Comparison of ENCODE assay signal across 8 cellular contexts in the genomic region with DNA sequence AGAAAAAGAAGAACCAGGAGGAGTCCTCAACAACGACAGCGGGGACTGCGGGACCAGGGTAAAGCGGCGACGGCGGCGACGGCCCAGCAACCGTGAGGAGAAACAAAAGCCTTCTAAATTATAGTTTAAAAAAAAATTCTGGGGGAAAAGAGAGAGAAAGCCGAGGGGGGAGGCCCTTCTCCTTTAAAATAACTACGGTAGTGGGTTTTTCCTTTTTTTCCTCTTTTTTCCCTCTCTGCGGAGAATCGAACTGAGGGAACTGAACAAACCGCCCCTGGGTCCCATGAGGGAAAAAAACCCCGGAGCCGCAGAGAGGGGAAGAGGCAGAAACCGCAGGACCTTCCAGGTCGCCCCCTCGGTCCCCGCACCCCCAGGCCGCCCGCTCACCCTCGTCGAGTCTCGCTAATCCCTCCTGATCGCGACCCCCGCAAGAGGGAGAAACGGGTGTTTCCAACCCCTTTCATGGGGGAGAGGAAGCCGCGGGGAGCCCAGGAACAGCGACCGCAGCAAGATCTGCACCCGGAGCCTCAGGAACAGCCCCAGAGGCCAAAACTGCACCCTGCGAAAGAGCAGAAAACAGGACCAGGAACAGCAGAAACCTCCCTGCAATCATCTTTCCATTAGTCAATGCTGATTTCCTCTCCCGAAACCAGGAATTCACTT. TPM values are rescaled to one million over a fixed set of nuclear protein-coding genes. Genes with fewer than 3 reads are reported as not detected.
DNase-seq lines count a peak whose midpoint lies in the region; ATAC-seq and TF ChIP-seq lines count a peak whose summit lies in the region.

No MANE protein-coding gene starts in this region.

- H3K27ac Mint-ChIP-seq in activated naive CD4-positive, alpha-beta T cell treated with anti-CD3 and anti-CD28 coated beads, Interleukin-2, amount 10 ng/mL, durations not matched to agents 7 days and 5 days = peak overlapping the region; percentile 96

- peaks cover 7% of the 10 kb centered on the region for H3K4me1 ChIP-seq in right cardiac atrium (ENCODE audit: control insufficient read depth, insufficient read depth, low read length)
- peaks cover 24% of the 10 kb centered on the region for H3K4me1 ChIP-seq in skeletal muscle satellite cell (ENCODE audit: control insufficient read depth, insufficient read depth, low read length)

- under 1% methylated on average over 37 of the region's 37 CpGs for WGBS in right cardiac atrium

- peak overlapping the region; percentile 78 for H3K4me3 ChIP-seq in AG10803 (ENCODE audit: low read length)
- H3K4me3 ChIP-seq in right cardiac atrium (ENCODE audit: low read length) = peak overlapping the region; percentile 86
- H3K4me3 ChIP-seq in skeletal muscle satellite cell (ENCODE audit: low read length) = peak overlapping the region; percentile 75

- H3K27me3 ChIP-seq in right cardiac atrium (ENCODE audit: control insufficient read depth, insufficient read depth) (no peaks in the 10 kb centered on the region), skeletal muscle satellite cell (ENCODE audit: control insufficient read depth, insufficient read depth, low read length) (no peaks in the 10 kb centered on the region)

- peak overlapping the region; percentile 97 for H3K4me3 Mint-ChIP-seq in activated naive CD4-positive, alpha-beta T cell treated with anti-CD3 and anti-CD28 coated beads, Interleukin-2, amount 10 ng/mL, durations not matched to agents 7 days and 5 days

- H3K27ac ChIP-seq in right cardiac atrium (ENCODE audit: low read length) = peak overlapping the region; percentile 81

- peak in 1 of 2 donors; percentile 4 for ATAC-seq in right cardiac atrium
- ATAC-seq in GM21367 (IDR thresholded peaks at IDR 0.05; ENCODE audit: unreplicated experiment) = no peak
- ATAC-seq in HG03432 (IDR thresholded peaks at IDR 0.05; ENCODE audit: unreplicated experiment) = no peak
- no peak for ATAC-seq in GM21526 (IDR thresholded peaks at IDR 0.05; ENCODE audit: low FRiP score, unreplicated experiment)

- CTCF ChIA-PET in activated naive CD4-positive, alpha-beta T cell treated with anti-CD3 and anti-CD28 coated beads, Interleukin-2, amount 10 ng/mL, durations not matched to agents 7 days and 5 days (lab: Charles Lee) = interaction anchor here (1.0 to 1.9 kb wide), 3 partner anchors 37 to 424 kb away, joined by 3 to 7 read pairs (median 3); a partner anchor contains a TSS

- H3K27me3 Mint-ChIP-seq in activated naive CD4-positive, alpha-beta T cell treated with anti-CD3 and anti-CD28 coated beads, Interleukin-2, amount 10 ng/mL, durations not matched to agents 7 days and 5 days = peaks cover 3% of the 10 kb centered on the region

- peak overlapping the region; percentile 87 for H3K9ac ChIP-seq in skeletal muscle satellite cell (ENCODE audit: low read depth, low read length)

- H3K4me1 Mint-ChIP-seq in activated naive CD4-positive, alpha-beta T cell treated with anti-CD3 and anti-CD28 coated beads, Interleukin-2, amount 10 ng/mL, durations not matched to agents 7 days and 5 days = peaks cover 78% of the 10 kb centered on the region

- peaks cover 12% of the 10 kb centered on the region for H3K9me3 Mint-ChIP-seq in activated naive CD4-positive, alpha-beta T cell treated with anti-CD3 and anti-CD28 coated beads, Interleukin-2, amount 10 ng/mL, durations not matched to agents 7 days and 5 days

- peaks cover 24% of the 10 kb centered on the region for H3K36me3 Mint-ChIP-seq in activated naive CD4-positive, alpha-beta T cell treated with anti-CD3 and anti-CD28 coated beads, Interleukin-2, amount 10 ng/mL, durations not matched to agents 7 days and 5 days

- H3K36me3 ChIP-seq in skeletal muscle satellite cell (ENCODE audit: insufficient read depth, low read length) = no peaks in the 10 kb centered on the region

- intact Hi-C loops in right cardiac atrium (cut with DNase I) = loop anchor here in 2 of 4 donors (5.0 to 10.0 kb wide), 4 partner anchors 84 to 274 kb away; a partner anchor contains a TSS

- DNase-seq in AG10803 (ENCODE audit: low read depth) (peak; percentile 35), HK-2 (ENCODE audit: unreplicated experiment) (peak; percentile 13), right cardiac atrium (peak; percentile 35 to 75 (median 63))
- peak; percentile 43 for DNase-seq in activated naive CD4-positive, alpha-beta T cell treated with anti-CD3 and anti-CD28 coated beads, Interleukin-2, amount 10 ng/mL, durations not matched to agents 7 days and 5 days

- TF ChIP-seq CTCF in AG10803 (conservative IDR thresholded peaks at IDR 0.05; ENCODE audit: low read length) = no peak

- H3K9me3 ChIP-seq in right cardiac atrium (ENCODE audit: control insufficient read depth, low read length) = no peaks in the 10 kb centered on the region
- H3K9me3 ChIP-seq in skeletal muscle satellite cell (replicated peaks; ENCODE audit: low read length) = no peaks in the 10 kb centered on the region

- peak overlapping the region; percentile 92 for H3K4me2 ChIP-seq in skeletal muscle satellite cell (ENCODE audit: low read length)

RNA-seq across cellular contexts. Expression of a gene that starts 0.5 kb away (rescaled TPM):
- 100 to 1,000 TPM in 2 of 4 donors, 10 to 100 TPM in 2; 92.4 to 152 (median 98.8) TPM for total RNA-seq in right cardiac atrium
- 23.9 TPM for polyA plus RNA-seq in right cardiac atrium
- 9.9 and 12.0 TPM in 2 replicates for total RNA-seq in skeletal muscle satellite cell (2012; rRNA removed)

Comparison
In these comparisons a context has a peak if more than half of its experiments do, and no peak if none do; other contexts are left out.
1. DNase-seq: peak in every context shown above with its lines; median percentile 63 in right cardiac atrium; 43 in activated naive CD4-positive, alpha-beta T cell treated with anti-CD3 and anti-CD28 coated beads, Interleukin-2, amount 10 ng/mL, durations not matched to agents 7 days and 5 days; 35 in AG10803; 13 in HK-2.